20 cellular contexts compared by ENCODE assay signal in the genomic region with DNA sequence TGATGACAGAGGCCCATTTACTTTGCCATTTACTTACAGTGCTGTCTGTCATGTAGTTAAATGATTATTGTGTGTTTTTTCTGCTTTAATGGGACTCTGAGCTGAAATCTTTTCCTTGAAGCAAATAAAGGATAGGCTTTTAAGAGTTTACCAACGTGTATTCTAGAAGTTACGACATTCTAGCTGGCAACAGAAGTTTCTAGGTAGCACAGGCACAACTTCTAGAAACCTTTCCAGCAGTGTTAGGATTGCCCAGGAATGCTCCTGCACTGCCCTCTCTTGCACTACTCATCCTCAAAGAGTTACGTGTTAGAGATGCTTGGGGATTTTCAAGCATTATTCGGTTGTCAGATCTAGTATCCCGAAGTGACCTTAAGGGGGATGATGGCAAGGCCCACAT. TPM values are rescaled to one million over a fixed set of nuclear protein-coding genes. Genes with fewer than 3 reads are reported as not detected.
DNase-seq lines count a peak whose midpoint lies in the region; ATAC-seq and TF ChIP-seq lines count a peak whose summit lies in the region.
"Had no signal": no experiment of that assay in that cellular context is flagged by ENCODE, and none has a peak within 500 bp of the region (broad histone marks: within the 10 kb centered on the region; RNA-seq: fewer than 3 reads in every experiment).

No MANE protein-coding gene starts in this region.

- no peaks in the 10 kb centered on the region for H3F3A ChIP-seq in Loucy (ENCODE audit: low read depth)

- intact Hi-C loops in prostate gland (cut with DNase I): no loop called here
- intact Hi-C loops in body of pancreas (cut with DNase I): no loop called here

- WGBS in prostate gland: 59% methylated on average over 5 of the region's 5 CpGs
- WGBS in body of pancreas, 2 donors: 86% methylated on average over 5 of the region's 5 CpGs

- H3K9me3 ChIP-seq in Loucy (ENCODE audit: insufficient read depth, low read depth, low read length) (no peaks in the 10 kb centered on the region), prostate gland (no peaks in the 10 kb centered on the region), body of pancreas (no peaks in the 10 kb centered on the region)
- H3K9me3 ChIP-seq: BE2C had no signal

- H3K79me2 ChIP-seq in Loucy (ENCODE audit: insufficient read depth, low read length): no peaks in the 10 kb centered on the region

- H3K27me3 ChIP-seq in Loucy (ENCODE audit: insufficient read depth, low read length, poor library complexity, severe bottlenecking) (no peaks in the 10 kb centered on the region), prostate gland (replicated peaks; ENCODE audit: insufficient read depth) (no peaks in the 10 kb centered on the region), body of pancreas (no peaks in the 10 kb centered on the region)
- H3K27me3 ChIP-seq: BE2C had no signal

- TF ChIP-seq POLR2A in prostate gland (IDR thresholded peaks at IDR 0.05) (no peak), body of pancreas (IDR thresholded peaks at IDR 0.05) (no peak)

- no peak overlapping the region for H2AFZ ChIP-seq in Loucy (ENCODE audit: low read length)

- H3K4me1 ChIP-seq in Loucy (ENCODE audit: insufficient read depth, low read length, poor library complexity, severe bottlenecking) (no peaks in the 10 kb centered on the region), prostate gland (replicated peaks) (peaks cover 12% of the 10 kb centered on the region), body of pancreas (no peaks in the 10 kb centered on the region)
- H3K4me1 ChIP-seq: BE2C had no signal

- H3K9me2 ChIP-seq in Loucy (replicated peaks; ENCODE audit: low read depth, low read length): no peaks in the 10 kb centered on the region

- no peaks in the 10 kb centered on the region for H4K20me1 ChIP-seq in Loucy (ENCODE audit: insufficient read depth, low read length, poor library complexity, severe bottlenecking)

- TF ChIP-seq CTCF in Loucy (conservative IDR thresholded peaks at IDR 0.05; ENCODE audit: low read length) (no peak), fibroblast of villous mesenchyme (IDR thresholded peaks at IDR 0.05; ENCODE audit: insufficient read depth, low read depth, low read length) (no peak), prostate gland (IDR thresholded peaks at IDR 0.05) (no peak), body of pancreas (IDR thresholded peaks at IDR 0.05) (no peak)

- ATAC-seq in HG02571 (IDR thresholded peaks at IDR 0.05; ENCODE audit: unreplicated experiment) (no peak), body of pancreas (no peak)
- ATAC-seq: HCT116 had no signal

- H3K27ac ChIP-seq in prostate gland (peak overlapping the region; percentile 58 to 81), body of pancreas (no peak overlapping the region)

- H3K4me2 ChIP-seq in Loucy (ENCODE audit: low read depth, low read length, poor library complexity, severe bottlenecking): no peak overlapping the region

- DNase-seq in fibroblast of villous mesenchyme (ENCODE audit: low read depth) (peak; percentile 24), prostate gland (ENCODE audit: low spot score) (peak; percentile 55), cerebellum (ENCODE audit: low spot score) (no peak), RPMI8226 (no peak), body of pancreas (no peak)
- DNase-seq: ACHN; BE2C; C1 segment of cervical spinal cord; CD4-positive, CD25-positive, alpha-beta regulatory T cell; CD8-positive, alpha-beta memory T cell; COR-L47; DMS79; GDM1; GOT3; H7; HFFc6 had no signal

- H3K4me3 ChIP-seq in Loucy (ENCODE audit: low read length, poor library complexity, severe bottlenecking) (no peak overlapping the region), fibroblast of villous mesenchyme (ENCODE audit: low read depth, low read length) (no peak overlapping the region), prostate gland (no peak overlapping the region), body of pancreas (no peak overlapping the region)

- H3K9ac ChIP-seq in Loucy (ENCODE audit: low read depth, low read length, poor library complexity, severe bottlenecking): peak overlapping the region; percentile 7

- peaks cover 77% of the 10 kb centered on the region; the same call in 1 of the 2 replicates for H3K36me3 ChIP-seq in Loucy (ENCODE audit: insufficient read depth, low read length)
- no peaks in the 10 kb centered on the region for H3K36me3 ChIP-seq in prostate gland
- H3K36me3 ChIP-seq in body of pancreas (replicated peaks in 1 of 2; ENCODE audit: insufficient read depth in 1 of 2, low read depth in 2 of 2): peaks cover 5 to 16% of the 10 kb centered on the region in 2 donors

RNA-seq across cellular contexts. Expression of a gene that starts 42.5 kb away (rescaled TPM):
- under 0.01 TPM in 2 replicates for total RNA-seq in fibroblast of villous mesenchyme
- under 1 TPM; 0.14 to 0.45 TPM for total RNA-seq in prostate gland
- total RNA-seq in cerebellum: 0.18 TPM
- total RNA-seq in body of pancreas: under 1 TPM; 0.52 to 0.66 TPM
- total RNA-seq: HT-29 had no signal

Comparison
In these comparisons a context has a peak if more than half of its experiments do, and no peak if none do; other contexts are left out.
1. DNase-seq: peak in fibroblast of villous mesenchyme (single experiment) and prostate gland (single experiment); none in cerebellum (single experiment), RPMI8226 (single experiment) and body of pancreas (0 of 4).
2. H3K27ac ChIP-seq: peak in prostate gland (2 of 2); none in body of pancreas (0 of 4).